Comparison of ENCODE assay signal across 9 cellular contexts in the genomic region with DNA sequence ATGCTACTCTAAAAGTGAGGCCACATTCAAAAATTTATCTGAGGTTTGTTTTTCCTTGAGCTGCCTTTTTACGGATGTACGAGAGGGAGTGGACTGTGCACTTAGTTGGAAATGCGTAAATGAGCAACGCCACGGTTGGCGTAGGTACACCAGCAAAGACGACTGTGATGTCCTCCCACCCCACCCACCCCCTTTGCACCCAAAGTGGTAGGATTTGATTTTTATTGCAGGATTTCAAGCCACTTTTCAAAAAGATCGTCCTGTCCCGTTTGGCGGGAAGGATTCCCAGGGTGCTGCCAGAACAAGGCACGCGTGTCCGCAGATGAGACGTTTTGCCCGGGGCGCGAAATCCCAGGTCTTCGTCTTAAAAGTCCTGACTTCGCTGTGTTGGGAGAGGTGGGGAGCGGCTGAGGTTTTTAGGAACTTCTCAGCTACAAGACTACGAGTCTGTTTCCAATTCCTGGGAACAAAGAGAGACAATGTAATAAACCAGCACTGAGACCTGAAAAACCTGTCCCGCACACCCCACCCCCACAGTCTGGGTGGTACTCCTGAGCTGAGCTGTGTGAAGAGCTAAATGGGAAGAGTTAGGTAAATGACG. TPM values are rescaled to one million over a fixed set of nuclear protein-coding genes. Genes with fewer than 3 reads are reported as not detected.
DNase-seq lines count a peak whose midpoint lies in the region; ATAC-seq and TF ChIP-seq lines count a peak whose summit lies in the region.
"Had no signal": no experiment of that assay in that cellular context is flagged by ENCODE, and none has a peak within 500 bp of the region (broad histone marks: within the 10 kb centered on the region; RNA-seq: fewer than 3 reads in every experiment).

No MANE protein-coding gene starts in this region.

- H3K4me1 ChIP-seq in MM.1S (ENCODE audit: low read length) (no peaks in the 10 kb centered on the region), breast epithelium (peaks cover 0 to 6% of the 10 kb centered on the region in 2 donors), left lung (peaks cover 0 to 31% of the 10 kb centered on the region in 2 donors), HAP-1 (peaks cover 2% of the 10 kb centered on the region; the same call in 1 of the 2 replicates)

- peak overlapping the region; percentile 97 for H3K27ac Mint-ChIP-seq in Calu3 (ENCODE audit: unreplicated experiment)

- no peaks in the 10 kb centered on the region for H4K20me1 ChIP-seq in MM.1S (ENCODE audit: insufficient read depth, low read length)

- H3K4me3 ChIP-seq in MM.1S (ENCODE audit: low read length): peak overlapping the region; percentile 92
- H3K4me3 ChIP-seq in breast epithelium: peak overlapping the region; percentile 80 to 90 (median 84)
- peak overlapping the region; percentile 34 to 78 for H3K4me3 ChIP-seq in left lung
- H3K4me3 ChIP-seq in HAP-1: no peak overlapping the region
- H3K4me3 ChIP-seq: K562 had no signal

- no peak for TF ChIP-seq POLR2A in breast epithelium (IDR thresholded peaks at IDR 0.05)

- H3K27ac ChIP-seq in MM.1S (ENCODE audit: low read length) (no peak overlapping the region), breast epithelium (peak overlapping the region; percentile 92 to 93), left lung (peak overlapping the region; percentile 33 to 82), temporal lobe (ENCODE audit: low read depth, low read length) (peak overlapping the region; percentile 61)

- no peaks in the 10 kb centered on the region for H3K36me3 ChIP-seq in MM.1S (replicated peaks; ENCODE audit: insufficient read depth, low read length)
- H3K36me3 ChIP-seq in breast epithelium: no peaks in the 10 kb centered on the region
- H3K36me3 ChIP-seq in left lung: no peaks in the 10 kb centered on the region
- H3K36me3 ChIP-seq in HAP-1 (replicated peaks): no peaks in the 10 kb centered on the region

- TF ChIP-seq CTCF in Calu3 (IDR thresholded peaks at IDR 0.05; ENCODE audit: unreplicated experiment) (no peak), MM.1S (IDR thresholded peaks at IDR 0.05; ENCODE audit: low read length) (no peak), breast epithelium (IDR thresholded peaks at IDR 0.05) (no peak), left lung (IDR thresholded peaks at IDR 0.05) (no peak)

- no peaks in the 10 kb centered on the region for H3K9me2 ChIP-seq in MM.1S (replicated peaks; ENCODE audit: insufficient read depth, low read length)

- no peaks in the 10 kb centered on the region for H3K4me1 Mint-ChIP-seq in Calu3 (ENCODE audit: low read depth, unreplicated experiment)

- no peak overlapping the region for H3K9ac ChIP-seq in MM.1S (ENCODE audit: low read length)

- no peaks in the 10 kb centered on the region for H3K9me3 Mint-ChIP-seq in Calu3 (ENCODE audit: low read depth, unreplicated experiment)

- H3K4me2 ChIP-seq in MM.1S (ENCODE audit: low read depth, low read length): peak overlapping the region; percentile 95

- ATAC-seq in left lung (peak; percentile 7), HG02885 (IDR thresholded peaks at IDR 0.05; ENCODE audit: poor library complexity, unreplicated experiment) (no peak)
- ATAC-seq: K562 had no signal

- BruUV-seq in Calu3 (replicated peaks; lab: Mats Ljungman, UMichigan): TSS peak; percentile 77

- in situ Hi-C loops in HAP-1 (cut with MboI; ENCODE audit: low sequenced_read_pairs): no loop called here

- H3K4me3 Mint-ChIP-seq in Calu3 (ENCODE audit: low read depth, unreplicated experiment): no peak overlapping the region

- DNase-seq in Calu3: peak; percentile 84
- peak; percentile 10 for DNase-seq in MM.1S
- peak; percentile 71 to 87 for DNase-seq in breast epithelium (ENCODE audit: low spot score in 2 of 2)
- peak in 1 of 2 donors; percentile 56 for DNase-seq in left lung
- DNase-seq in HAP-1 (ENCODE audit: low spot score in 2 of 2): no peak
- no peak for DNase-seq in activated CD4-positive, alpha-beta T cell treated with anti-CD3 and anti-CD28 coated beads for 4 hours

- CTCF ChIA-PET in Calu3 (lab: Charles Lee): interaction anchor here (0.7 to 1.4 kb wide), 3 partner anchors 15 to 153 kb away, joined by 3 to 4 read pairs (median 4); no protein-coding TSS in a partner anchor

- H3K27me3 ChIP-seq in MM.1S (replicated peaks; ENCODE audit: insufficient read depth, low read length) (peaks cover 16% of the 10 kb centered on the region), breast epithelium (no peaks in the 10 kb centered on the region), left lung (peaks cover 0 to 36% of the 10 kb centered on the region in 2 donors), HAP-1 (ENCODE audit: low read depth) (peaks cover 59% of the 10 kb centered on the region)

- H3K27me3 Mint-ChIP-seq in Calu3 (ENCODE audit: unreplicated experiment): no peaks in the 10 kb centered on the region

- H3K9me3 ChIP-seq in MM.1S (replicated peaks; ENCODE audit: insufficient read depth, low read length) (no peaks in the 10 kb centered on the region), breast epithelium (no peaks in the 10 kb centered on the region), left lung (no peaks in the 10 kb centered on the region), HAP-1 (no peaks in the 10 kb centered on the region)

- H3F3A ChIP-seq in MM.1S (ENCODE audit: insufficient read depth, low read length): 0 out of 2 replicates have a peak, but pooled peaks cover 2% of the 10 kb centered on the region

- H3K79me2 ChIP-seq in MM.1S (ENCODE audit: low read length): no peaks in the 10 kb centered on the region

- intact Hi-C loops in Calu3 (cut with micrococcal nuclease; ENCODE audit: unreplicated experiment) (loop anchor here (2.0 to 5.0 kb wide), 2 partner anchors 47 to 154 kb away; no protein-coding TSS in a partner anchor), breast epithelium (cut with DNase I; ENCODE audit: low total_unique reads) (no loop called here), left lung (cut with DNase I) (no loop called here)

- peaks cover 24% of the 10 kb centered on the region for H3K36me3 Mint-ChIP-seq in Calu3 (ENCODE audit: insufficient read depth, unreplicated experiment)

- peak overlapping the region; percentile 88; the same call in 1 of the 2 replicates for H2AFZ ChIP-seq in MM.1S (ENCODE audit: low read length)

RNA-seq across cellular contexts. Expression of a gene that starts 1.0 kb away (rescaled TPM):
- 46.1 and 46.2 TPM in 2 replicates for total RNA-seq in Calu3 (2022)
- total RNA-seq in breast epithelium: 10 to 100 TPM; 41.1 to 52.1 (median 47.4) TPM
- 10 to 100 TPM; 15.1 to 29.2 TPM for total RNA-seq in left lung
- total RNA-seq in temporal lobe: 28.8 TPM

Comparison
In these comparisons a context has a peak if more than half of its experiments do, and no peak if none do; other contexts are left out.
1. DNase-seq: peak in Calu3 (single experiment), MM.1S (single experiment) and breast epithelium (2 of 2); none in HAP-1 (0 of 2) and activated CD4-positive, alpha-beta T cell treated with anti-CD3 and anti-CD28 coated beads for 4 hours (0 of 2).